8 cellular contexts compared by ENCODE assay signal in the genomic region with DNA sequence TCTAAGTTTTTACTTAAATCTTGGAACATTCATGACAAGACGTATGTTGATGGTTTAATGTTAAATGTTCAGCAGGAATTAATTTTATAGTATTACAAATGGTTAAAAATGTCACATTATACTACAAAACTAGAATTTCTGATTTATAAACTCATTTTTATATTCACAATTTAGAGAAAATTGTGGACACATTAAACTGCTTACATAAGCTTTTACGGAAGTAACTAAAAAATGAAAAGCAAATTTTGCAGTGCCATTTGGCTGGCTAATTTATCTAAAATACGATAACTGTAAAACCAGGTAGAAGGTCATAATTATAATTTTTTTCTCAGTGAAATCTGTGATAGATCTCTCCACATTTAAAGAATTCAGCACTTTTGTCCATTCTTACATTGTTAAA.
"Had no signal": no experiment of that assay in that cellular context is flagged by ENCODE, and none has a peak within 500 bp of the region (broad histone marks: within the 10 kb centered on the region; RNA-seq: fewer than 3 reads in every experiment).

No MANE protein-coding gene starts in this region.

- H3K4me3 ChIP-seq: GM12878 had no signal

- DNase-seq: GDM1, GF-D8 had no signal

- ATAC-seq: GM12878 had no signal

- FAIRE-seq: G401.6, GM12878, GM12891, GM12892, GM18507, GM19239 had no signal
